ENCODE assay signal across 10 cellular contexts in genomic region chr18:63073481-63073880, GRCh38.
DNase-seq lines count a peak whose midpoint lies in the region; ATAC-seq and TF ChIP-seq lines count a peak whose summit lies in the region.
"Had no signal": no experiment of that assay in that cellular context is flagged by ENCODE, and none has a peak within 500 bp of the region (broad histone marks: within the 10 kb centered on the region; RNA-seq: fewer than 3 reads in every experiment).

No MANE protein-coding gene starts in this region.

- no peak overlapping the region for H3K4me3 ChIP-seq in BE2C (ENCODE audit: low read depth, low read length)
- H3K4me3 ChIP-seq: heart right ventricle had no signal

- no peaks in the 10 kb centered on the region for H3K27me3 ChIP-seq in BE2C
- H3K27me3 ChIP-seq: heart right ventricle had no signal

- CTCF ChIA-PET in activated CD8-positive, alpha-beta memory T cell treated with anti-CD3 and anti-CD28 coated beads, Interleukin-2, amount 10 ng/mL, durations not matched to agents 7 days and 5 days (lab: Charles Lee): interaction anchor here (0.7 to 1.4 kb wide), 2 partner anchors 55 to 57 kb away, joined by 5 to 10 read pairs; no protein-coding TSS in a partner anchor

- peaks cover 16% of the 10 kb centered on the region for H3K4me1 Mint-ChIP-seq in activated CD8-positive, alpha-beta memory T cell treated with anti-CD3 and anti-CD28 coated beads, Interleukin-2, amount 10 ng/mL, durations not matched to agents 7 days and 5 days

- H3K36me3 ChIP-seq in BE2C: no peaks in the 10 kb centered on the region
- H3K36me3 ChIP-seq: heart right ventricle had no signal

- no peaks in the 10 kb centered on the region for H3K9me3 ChIP-seq in BE2C
- H3K9me3 ChIP-seq: heart right ventricle had no signal

- ATAC-seq in GM18498 (IDR thresholded peaks at IDR 0.05; ENCODE audit: unreplicated experiment): peak; percentile 44
- peak; percentile 45 for ATAC-seq in HG03159 (IDR thresholded peaks at IDR 0.05; ENCODE audit: unreplicated experiment)
- no peak for ATAC-seq in activated CD8-positive, alpha-beta memory T cell treated with anti-CD3 and anti-CD28 coated beads, Interleukin-2, amount 10 ng/mL, durations not matched to agents 7 days and 5 days
- ATAC-seq: heart right ventricle had no signal

- H3K9me3 Mint-ChIP-seq in activated CD8-positive, alpha-beta memory T cell treated with anti-CD3 and anti-CD28 coated beads, Interleukin-2, amount 10 ng/mL, durations not matched to agents 7 days and 5 days (ENCODE audit: low read depth): no peaks in the 10 kb centered on the region

- no peak for DNase-seq in BE2C
- DNase-seq in RKO (ENCODE audit: low spot score): peak; percentile 26
- no peak for DNase-seq in activated CD8-positive, alpha-beta memory T cell treated with anti-CD3 and anti-CD28 coated beads, Interleukin-2, amount 10 ng/mL, durations not matched to agents 7 days and 5 days
- DNase-seq in effector CD8-positive, alpha-beta T cell (lab: John Stamatoyannopoulos, UW): no peak
- no peak for DNase-seq in H4 (ENCODE audit: low spot score)
- no peak for DNase-seq in stimulated activated CD4-positive, alpha-beta T cell treated with anti-CD3 and anti-CD28 coated beads, Interleukin-12 subunit alpha, Interleukin-12 subunit beta, amount 100 ng/mL, for 4 hours
- DNase-seq: heart right ventricle, T1000 had no signal

- H3K4me1 ChIP-seq in BE2C: no peaks in the 10 kb centered on the region

- no peak overlapping the region for H3K4me3 Mint-ChIP-seq in activated CD8-positive, alpha-beta memory T cell treated with anti-CD3 and anti-CD28 coated beads, Interleukin-2, amount 10 ng/mL, durations not matched to agents 7 days and 5 days

- no peak overlapping the region for H3K27ac Mint-ChIP-seq in activated CD8-positive, alpha-beta memory T cell treated with anti-CD3 and anti-CD28 coated beads, Interleukin-2, amount 10 ng/mL, durations not matched to agents 7 days and 5 days

- peak; percentile 24; the same call in 1 of the 2 replicates for TF ChIP-seq CTCF in BE2C (IDR thresholded peaks at IDR 0.05; ENCODE audit: low read depth, low read length)

- H3K27me3 Mint-ChIP-seq in activated CD8-positive, alpha-beta memory T cell treated with anti-CD3 and anti-CD28 coated beads, Interleukin-2, amount 10 ng/mL, durations not matched to agents 7 days and 5 days: peaks cover 29% of the 10 kb centered on the region

- no peaks in the 10 kb centered on the region for H3K36me3 Mint-ChIP-seq in activated CD8-positive, alpha-beta memory T cell treated with anti-CD3 and anti-CD28 coated beads, Interleukin-2, amount 10 ng/mL, durations not matched to agents 7 days and 5 days
